In the genomic region with DNA sequence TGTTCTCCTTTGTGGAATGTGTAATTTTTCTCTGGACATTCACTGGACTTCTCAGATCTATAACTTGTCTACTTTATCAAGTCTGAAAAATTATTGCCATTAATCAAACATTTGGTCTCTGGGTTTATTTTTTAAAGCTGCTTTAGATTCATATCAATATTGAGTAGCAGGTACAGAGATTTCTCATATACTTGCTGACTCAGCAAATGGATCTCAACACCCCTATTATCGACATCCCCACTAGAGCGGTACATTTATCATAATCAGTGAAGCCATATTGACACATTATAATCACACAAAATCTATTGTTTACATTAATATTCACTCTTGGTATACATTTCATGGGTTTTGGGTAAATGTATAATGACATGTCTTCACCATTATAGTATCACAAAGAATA, we compare ENCODE assay signal across 2 cellular contexts.
TF ChIP-seq lines count a peak whose summit lies in the region.

No MANE protein-coding gene starts in this region.

TF ChIP-seq in HepG2, 621 proteins besides CTCF, POLR2A, EP300 and RAD21:
- TF ChIP-seq, protein P1, sequence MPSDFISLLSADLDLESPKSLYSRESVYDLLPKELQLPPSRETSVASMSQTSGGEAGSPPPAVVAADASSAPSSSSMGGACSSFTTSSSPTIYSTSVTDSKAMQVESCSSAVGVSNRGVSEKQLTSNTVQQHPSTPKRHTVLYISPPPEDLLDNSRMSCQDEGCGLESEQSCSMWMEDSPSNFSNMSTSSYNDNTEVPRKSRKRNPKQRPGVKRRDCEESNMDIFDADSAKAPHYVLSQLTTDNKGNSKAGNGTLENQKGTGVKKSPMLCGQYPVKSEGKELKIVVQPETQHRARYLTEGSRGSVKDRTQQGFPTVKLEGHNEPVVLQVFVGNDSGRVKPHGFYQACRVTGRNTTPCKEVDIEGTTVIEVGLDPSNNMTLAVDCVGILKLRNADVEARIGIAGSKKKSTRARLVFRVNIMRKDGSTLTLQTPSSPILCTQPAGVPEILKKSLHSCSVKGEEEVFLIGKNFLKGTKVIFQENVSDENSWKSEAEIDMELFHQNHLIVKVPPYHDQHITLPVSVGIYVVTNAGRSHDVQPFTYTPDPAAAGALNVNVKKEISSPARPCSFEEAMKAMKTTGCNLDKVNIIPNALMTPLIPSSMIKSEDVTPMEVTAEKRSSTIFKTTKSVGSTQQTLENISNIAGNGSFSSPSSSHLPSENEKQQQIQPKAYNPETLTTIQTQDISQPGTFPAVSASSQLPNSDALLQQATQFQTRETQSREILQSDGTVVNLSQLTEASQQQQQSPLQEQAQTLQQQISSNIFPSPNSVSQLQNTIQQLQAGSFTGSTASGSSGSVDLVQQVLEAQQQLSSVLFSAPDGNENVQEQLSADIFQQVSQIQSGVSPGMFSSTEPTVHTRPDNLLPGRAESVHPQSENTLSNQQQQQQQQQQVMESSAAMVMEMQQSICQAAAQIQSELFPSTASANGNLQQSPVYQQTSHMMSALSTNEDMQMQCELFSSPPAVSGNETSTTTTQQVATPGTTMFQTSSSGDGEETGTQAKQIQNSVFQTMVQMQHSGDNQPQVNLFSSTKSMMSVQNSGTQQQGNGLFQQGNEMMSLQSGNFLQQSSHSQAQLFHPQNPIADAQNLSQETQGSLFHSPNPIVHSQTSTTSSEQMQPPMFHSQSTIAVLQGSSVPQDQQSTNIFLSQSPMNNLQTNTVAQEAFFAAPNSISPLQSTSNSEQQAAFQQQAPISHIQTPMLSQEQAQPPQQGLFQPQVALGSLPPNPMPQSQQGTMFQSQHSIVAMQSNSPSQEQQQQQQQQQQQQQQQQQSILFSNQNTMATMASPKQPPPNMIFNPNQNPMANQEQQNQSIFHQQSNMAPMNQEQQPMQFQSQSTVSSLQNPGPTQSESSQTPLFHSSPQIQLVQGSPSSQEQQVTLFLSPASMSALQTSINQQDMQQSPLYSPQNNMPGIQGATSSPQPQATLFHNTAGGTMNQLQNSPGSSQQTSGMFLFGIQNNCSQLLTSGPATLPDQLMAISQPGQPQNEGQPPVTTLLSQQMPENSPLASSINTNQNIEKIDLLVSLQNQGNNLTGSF (CRISPR knock-in tag; IDR thresholded peaks at IDR 0.05), result no peak
- peak; percentile 97 for TF ChIP-seq MAFF (IDR thresholded peaks at IDR 0.05; ENCODE audit: low read depth, low read length)
- peak; percentile 93 to 99 for TF ChIP-seq MAFK (conservative IDR thresholded peaks at IDR 0.05 in 1 of 2, IDR thresholded peaks at IDR 0.05 in 1 of 2; ENCODE audit: low read length in 2 of 2)

TF ChIP-seq in H1, 55 proteins besides CTCF, POLR2A, EP300 and RAD21:
- no peak for TF ChIP-seq SAP30 (IDR thresholded peaks at IDR 0.05; ENCODE audit: insufficient read depth, insufficient replicate concordance, low read length)
- peak; percentile 91 for TF ChIP-seq MAFK (IDR thresholded peaks at IDR 0.05; ENCODE audit: low read depth, low read length)
